Comparison of ENCODE assay signal across 1 cellular context in genomic region chr20:21167261-21167660, GRCh38.
TF ChIP-seq lines count a peak whose summit lies in the region.

No MANE protein-coding gene starts in this region.

TF ChIP-seq in GM23338, 12 proteins besides CTCF, POLR2A, EP300 and RAD21 (continued from another document):
- TF ChIP-seq REST (IDR thresholded peaks at IDR 0.05; ENCODE audit: unreplicated experiment) (no peak), NANOG (IDR thresholded peaks at IDR 0.05; ENCODE audit: borderline replicate concordance) (no peak), EZH2phosphoT487 (IDR thresholded peaks at IDR 0.05; ENCODE audit: unreplicated experiment) (no peak), ZNF114 (CRISPR knock-in tag; IDR thresholded peaks at IDR 0.05) (no peak), POLR2AphosphoS5 (IDR thresholded peaks at IDR 0.05; ENCODE audit: low read depth) (no peak), EZH2 (IDR thresholded peaks at IDR 0.05; ENCODE audit: low read depth, unreplicated experiment) (no peak), CREB1 (CRISPR knock-in tag; IDR thresholded peaks at IDR 0.05; ENCODE audit: low read depth) (no peak), ZNF462 (CRISPR knock-in tag; IDR thresholded peaks at IDR 0.05) (no peak)
